In genomic region chr6:32129297-32130088, GRCh38 we compare ENCODE assay signal across 8 cellular contexts. TPM values are rescaled to one million over a fixed set of nuclear protein-coding genes. Genes with fewer than 3 reads are reported as not detected.
DNase-seq lines count a peak whose midpoint lies in the region; ATAC-seq and TF ChIP-seq lines count a peak whose summit lies in the region.

No MANE protein-coding gene starts in this region.

- no peaks in the 10 kb centered on the region; the same call in none of the 2 replicates for H3K36me3 ChIP-seq in BE2C
- peaks cover 10 to 11% of the 10 kb centered on the region in 2 donors for H3K36me3 ChIP-seq in stomach smooth muscle (ENCODE audit: control insufficient read depth in 2 of 2, insufficient read depth in 2 of 2, low read length in 2 of 2)

- peak overlapping the region; percentile 92 for H3K27ac Mint-ChIP-seq in activated naive CD8-positive, alpha-beta T cell treated with anti-CD3 and anti-CD28 coated beads, Interleukin-2, amount 50 U/mL, for 24 hours

- peak overlapping the region; percentile 99 for H3K4me3 Mint-ChIP-seq in activated naive CD8-positive, alpha-beta T cell treated with anti-CD3 and anti-CD28 coated beads, Interleukin-2, amount 50 U/mL, for 24 hours

- H3K9me3 ChIP-seq in BE2C = no peaks in the 10 kb centered on the region
- no peaks in the 10 kb centered on the region for H3K9me3 ChIP-seq in iPS-18c (ENCODE audit: control insufficient read depth, insufficient read depth, low read length)
- H3K9me3 ChIP-seq in stomach smooth muscle (ENCODE audit: control insufficient read depth in 2 of 2, low read length in 2 of 2) = no peaks in the 10 kb centered on the region

- H3K9me3 Mint-ChIP-seq in activated naive CD8-positive, alpha-beta T cell treated with anti-CD3 and anti-CD28 coated beads, Interleukin-2, amount 50 U/mL, for 24 hours = no peaks in the 10 kb centered on the region

- peak overlapping the region; percentile 61 to 71 for H3K9ac ChIP-seq in stomach smooth muscle (ENCODE audit: low read length in 2 of 2)

- H3K4me1 Mint-ChIP-seq in activated naive CD8-positive, alpha-beta T cell treated with anti-CD3 and anti-CD28 coated beads, Interleukin-2, amount 50 U/mL, for 24 hours = peaks cover 34% of the 10 kb centered on the region

- no peak for ATAC-seq in activated naive CD8-positive, alpha-beta T cell treated with anti-CD3 and anti-CD28 coated beads, Interleukin-2, amount 50 U/mL, for 24 hours
- no peak for ATAC-seq in HG03571 (IDR thresholded peaks at IDR 0.05; ENCODE audit: unreplicated experiment)

- TF ChIP-seq CTCF in BE2C (IDR thresholded peaks at IDR 0.05; ENCODE audit: low read depth, low read length) (no peak), HFF-Myc (IDR thresholded peaks at IDR 0.05; ENCODE audit: low read depth, low read length, missing control alignments) (no peak)

- H3K27me3 Mint-ChIP-seq in activated naive CD8-positive, alpha-beta T cell treated with anti-CD3 and anti-CD28 coated beads, Interleukin-2, amount 50 U/mL, for 24 hours = peaks cover 2% of the 10 kb centered on the region

- H3K27me3 ChIP-seq in BE2C (no peaks in the 10 kb centered on the region), stomach smooth muscle (ENCODE audit: control insufficient read depth in 1 of 2, insufficient read depth in 2 of 2, low read length in 2 of 2) (no peaks in the 10 kb centered on the region)

- peak overlapping the region; percentile 92 for H3K27ac ChIP-seq in stomach smooth muscle (ENCODE audit: low read length)

- H3K36me3 Mint-ChIP-seq in activated naive CD8-positive, alpha-beta T cell treated with anti-CD3 and anti-CD28 coated beads, Interleukin-2, amount 50 U/mL, for 24 hours (ENCODE audit: low read depth) = peaks cover 3% of the 10 kb centered on the region

- peaks cover 5% of the 10 kb centered on the region for H3K4me1 ChIP-seq in BE2C
- peaks cover 29% of the 10 kb centered on the region for H3K4me1 ChIP-seq in stomach smooth muscle (ENCODE audit: control insufficient read depth, insufficient read depth, low read length)

- peak overlapping the region; percentile 83 for H3K4me3 ChIP-seq in BE2C (ENCODE audit: low read depth, low read length)
- peak overlapping the region; percentile 95 for H3K4me3 ChIP-seq in HFF-Myc (replicated peaks; ENCODE audit: low read depth, low read length)
- H3K4me3 ChIP-seq in iPS-18c (ENCODE audit: insufficient read depth, low read depth, low read length) = peak overlapping the region; percentile 62
- H3K4me3 ChIP-seq in stomach smooth muscle (ENCODE audit: low read length in 2 of 2) = peak overlapping the region; percentile 70 to 80

- DNase-seq in BE2C = no peak
- DNase-seq in HFF-Myc (ENCODE audit: extremely low read depth, low read depth) = no peak
- DNase-seq in activated naive CD8-positive, alpha-beta T cell treated with anti-CD3 and anti-CD28 coated beads, Interleukin-2, amount 50 U/mL, for 24 hours = no peak
- DNase-seq in NCI-H524 treated with DMSO at 0.1 percent for 48 hours (lab: John Stamatoyannopoulos, UW) = no peak
- no peak for DNase-seq in NCI-H526 treated with DMSO at 0.1 percent for 48 hours (lab: John Stamatoyannopoulos, UW)

RNA-seq across cellular contexts. Expression of gene FKBPL, which starts 0.6 kb away (rescaled TPM):
- polyA plus RNA-seq in BE2C (2012; ENCODE audit: insufficient read depth, insufficient read length, low read depth) = 15.7 TPM

RNA-seq across cellular contexts. Expression of gene ATF6B, which starts 1.4 kb away (rescaled TPM):
- 157 TPM for polyA plus RNA-seq in BE2C (2012; ENCODE audit: insufficient read depth, insufficient read length, low read depth)

RNA-seq across cellular contexts. Expression of gene TNXB, which starts 20.4 kb away (rescaled TPM):
- 1.1 TPM for polyA plus RNA-seq in BE2C (2012; ENCODE audit: insufficient read depth, insufficient read length, low read depth)

RNA-seq across cellular contexts. Expression of gene PRRT1, which starts 22.2 kb away (rescaled TPM):
- 2.4 TPM for polyA plus RNA-seq in BE2C (2012; ENCODE audit: insufficient read depth, insufficient read length, low read depth)

RNA-seq across cellular contexts. Expression of gene PPT2, which starts 24.4 kb away (rescaled TPM):
- 159 TPM for polyA plus RNA-seq in BE2C (2012; ENCODE audit: insufficient read depth, insufficient read length, low read depth)
